In the genomic region with DNA sequence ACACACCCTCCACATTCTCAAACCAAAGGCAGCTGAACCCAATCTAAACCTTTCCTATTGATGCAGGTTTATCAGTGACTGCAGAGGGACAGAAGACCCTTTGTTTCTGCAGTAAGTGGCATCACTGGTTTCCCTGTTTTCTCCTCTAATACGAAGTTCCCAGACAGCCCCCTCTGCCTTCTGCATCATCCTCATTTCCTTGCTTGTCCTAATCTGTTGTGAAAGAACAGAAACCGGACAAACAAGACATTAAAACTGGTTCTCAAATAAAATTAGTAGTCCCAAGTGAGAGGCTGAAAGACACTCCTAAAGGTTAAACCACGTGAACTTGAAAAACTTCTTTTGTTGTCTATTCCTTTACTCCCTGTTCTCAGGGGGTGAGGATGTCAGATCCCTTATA, we compare ENCODE assay signal across 17 cellular contexts. TPM values are rescaled to one million over a fixed set of nuclear protein-coding genes. Genes with fewer than 3 reads are reported as not detected.
A peak's percentile ranks its signal among the peaks of the same experiment; 100 is the strongest.
DNase-seq lines count a peak whose midpoint lies in the region; ATAC-seq and TF ChIP-seq lines count a peak whose summit lies in the region.
"Had no signal": no experiment of that assay in that cellular context is flagged by ENCODE, and none has a peak within 500 bp of the region (broad histone marks: within the 10 kb centered on the region; RNA-seq: fewer than 3 reads in every experiment).

No MANE protein-coding gene starts in this region.

- peak; percentile 60 for DNase-seq in LNCaP clone FGC (ENCODE audit: low read depth)
- DNase-seq in SK-MEL-5 (ENCODE audit: low read depth, low spot score) = peak; percentile 90
- DNase-seq in fibroblast of villous mesenchyme (ENCODE audit: low read depth) = peak; percentile 27
- no peak for DNase-seq in midbrain (lab: John Stamatoyannopoulos, UW)
- DNase-seq in NCI-H146 treated with DMSO at 0.1 percent for 48 hours (lab: John Stamatoyannopoulos, UW; ENCODE audit: unreplicated experiment) = no peak
- DNase-seq in activated CD8-positive, alpha-beta T cell treated with anti-CD3 and anti-CD28 coated beads, Interleukin-2, amount 10 ng/mL, durations not matched to agents 7 days and 5 days = no peak
- DNase-seq in stimulated activated naive CD8-positive, alpha-beta T cell treated with anti-CD3 and anti-CD28 coated beads, Interleukin-15, Interleukin-2, amounts not matched to agents 100 U/mL and 50 U/mL, for 24 hours = no peak
- DNase-seq: C1 segment of cervical spinal cord; CD4-positive, alpha-beta T cell; DMS153; DMS79 treated with DMSO at 0.1 percent for 48 hours; EL; GDM1; HCEC 1CT; HFFc6 had no signal

- H3K27me3 Mint-ChIP-seq in activated CD8-positive, alpha-beta T cell treated with anti-CD3 and anti-CD28 coated beads, Interleukin-2, amount 10 ng/mL, durations not matched to agents 7 days and 5 days (ENCODE audit: low read depth) = peaks cover 64% of the 10 kb centered on the region

- peaks cover 9% of the 10 kb centered on the region for H3K4me1 Mint-ChIP-seq in activated CD8-positive, alpha-beta T cell treated with anti-CD3 and anti-CD28 coated beads, Interleukin-2, amount 10 ng/mL, durations not matched to agents 7 days and 5 days (ENCODE audit: low read depth)
- H3K4me1 Mint-ChIP-seq: B cell had no signal

- in situ Hi-C loops in SK-MEL-5 (cut with HindIII; ENCODE audit: low pct_unique_long_range_greater_than_20kb, low sequenced_read_pairs) = no loop called here

- H3K4me3 ChIP-seq in LNCaP clone FGC (ENCODE audit: low read depth, low read length) = no peak overlapping the region
- H3K4me3 ChIP-seq in fibroblast of villous mesenchyme (ENCODE audit: low read depth, low read length) = no peak overlapping the region

- H3K9me3 Mint-ChIP-seq in activated CD8-positive, alpha-beta T cell treated with anti-CD3 and anti-CD28 coated beads, Interleukin-2, amount 10 ng/mL, durations not matched to agents 7 days and 5 days (ENCODE audit: insufficient read depth) = no peaks in the 10 kb centered on the region
- H3K9me3 Mint-ChIP-seq: CD4-positive, alpha-beta T cell; HFFc6 had no signal

- CTCF ChIA-PET in activated CD8-positive, alpha-beta T cell treated with anti-CD3 and anti-CD28 coated beads, Interleukin-2, amount 10 ng/mL, durations not matched to agents 7 days and 5 days (lab: Charles Lee) = no interaction called here

- no peak for TF ChIP-seq CTCF in LNCaP clone FGC (IDR thresholded peaks at IDR 0.05; ENCODE audit: control insufficient read depth, extremely low read depth, insufficient read depth)
- no peak for TF ChIP-seq CTCF in fibroblast of villous mesenchyme (IDR thresholded peaks at IDR 0.05; ENCODE audit: insufficient read depth, low read depth, low read length)

- POLR2A ChIA-PET in activated CD8-positive, alpha-beta T cell treated with anti-CD3 and anti-CD28 coated beads, Interleukin-2, amount 10 ng/mL, durations not matched to agents 7 days and 5 days (lab: Charles Lee) = no interaction called here

- H3K36me3 Mint-ChIP-seq in activated CD8-positive, alpha-beta T cell treated with anti-CD3 and anti-CD28 coated beads, Interleukin-2, amount 10 ng/mL, durations not matched to agents 7 days and 5 days (ENCODE audit: low read depth) = no peaks in the 10 kb centered on the region

- no peak for ATAC-seq in activated CD8-positive, alpha-beta T cell treated with anti-CD3 and anti-CD28 coated beads, Interleukin-2, amount 10 ng/mL, durations not matched to agents 7 days and 5 days
- ATAC-seq in stimulated activated naive CD8-positive, alpha-beta T cell treated with anti-CD3 and anti-CD28 coated beads, Interleukin-15, Interleukin-2, amounts not matched to agents 100 U/mL and 50 U/mL, for 24 hours = no peak
- ATAC-seq: HepG2 had no signal

- H3K27ac Mint-ChIP-seq in activated CD8-positive, alpha-beta T cell treated with anti-CD3 and anti-CD28 coated beads, Interleukin-2, amount 10 ng/mL, durations not matched to agents 7 days and 5 days = no peak overlapping the region
- H3K27ac Mint-ChIP-seq: B cell; CD4-positive, alpha-beta T cell; HFFc6 had no signal

- H3K4me3 Mint-ChIP-seq in activated CD8-positive, alpha-beta T cell treated with anti-CD3 and anti-CD28 coated beads, Interleukin-2, amount 10 ng/mL, durations not matched to agents 7 days and 5 days = no peak overlapping the region
- H3K4me3 Mint-ChIP-seq: B cell; CD4-positive, alpha-beta T cell; HFFc6 had no signal

RNA-seq across cellular contexts. Expression of gene ADRB1, which starts 10.1 kb away (rescaled TPM):
- 2.9 and 3.3 TPM in 2 replicates for total RNA-seq in SK-MEL-5 (2014; rRNA removed; shearing (Covaris generic))
- 2.4 and 2.8 TPM in 2 replicates for polyA plus RNA-seq in SK-MEL-5 (2015; cell fraction: cytosol; rRNA removed)
- polyA plus RNA-seq in SK-MEL-5 (2015; cell fraction: nucleus; rRNA removed) = 1.2 and 4.2 TPM in 2 replicates
- total RNA-seq in fibroblast of villous mesenchyme = not detected in 2 replicates
- total RNA-seq in activated CD8-positive, alpha-beta T cell treated with anti-CD3 and anti-CD28 coated beads, Interleukin-2, amount 10 ng/mL, durations not matched to agents 7 days and 5 days = under 1 TPM; 0.29 to 0.45 TPM
- total RNA-seq: B cell had no signal
- polyA plus RNA-seq: HepG2 had no signal

Comparison
In these comparisons a context has a peak if more than half of its experiments do, and no peak if none do; other contexts are left out.
1. DNase-seq: peak in LNCaP clone FGC (single experiment), SK-MEL-5 (single experiment) and fibroblast of villous mesenchyme (single experiment); none in midbrain (single experiment), NCI-H146 treated with DMSO at 0.1 percent for 48 hours (single experiment), activated CD8-positive, alpha-beta T cell treated with anti-CD3 and anti-CD28 coated beads, Interleukin-2, amount 10 ng/mL, durations not matched to agents 7 days and 5 days (single experiment) and stimulated activated naive CD8-positive, alpha-beta T cell treated with anti-CD3 and anti-CD28 coated beads, Interleukin-15, Interleukin-2, amounts not matched to agents 100 U/mL and 50 U/mL, for 24 hours (single experiment).